ENCODE assay signal across 1 cellular context in genomic region chr2:238615187-238615586, GRCh38.
TF ChIP-seq lines count a peak whose summit lies in the region.

No MANE protein-coding gene starts in this region.

TF ChIP-seq in WTC11, 78 proteins besides CTCF, POLR2A, EP300 and RAD21 (continued from another document):
- TF ChIP-seq AFF4 (CRISPR knock-in tag; IDR thresholded peaks at IDR 0.05; ENCODE audit: borderline replicate concordance) (no peak), FOXJ3 (CRISPR knock-in tag; IDR thresholded peaks at IDR 0.05; ENCODE audit: borderline replicate concordance) (no peak), KAT7 (CRISPR knock-in tag; IDR thresholded peaks at IDR 0.05; ENCODE audit: borderline replicate concordance) (no peak)
TF ChIP-seq in WTC11: peak in this region for 0.
